ENCODE assay signal across 8 cellular contexts in the genomic region with DNA sequence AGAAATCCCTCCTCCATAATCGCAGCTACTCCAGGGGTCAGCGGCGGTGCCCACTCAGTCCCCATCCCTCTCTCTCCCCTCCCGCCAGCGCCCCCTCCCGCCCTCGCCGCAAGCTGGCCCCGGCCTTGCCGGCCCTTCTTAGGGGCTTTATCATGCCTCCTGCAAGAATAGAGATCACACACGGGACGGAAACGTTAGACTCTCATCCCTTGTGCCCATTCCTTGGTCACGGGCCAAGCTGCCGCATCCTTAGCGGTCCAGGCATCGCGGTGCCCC. TPM values are rescaled to one million over a fixed set of nuclear protein-coding genes. Genes with fewer than 3 reads are reported as not detected.
A peak's percentile ranks its signal among the peaks of the same experiment; 100 is the strongest.
DNase-seq lines count a peak whose midpoint lies in the region; ATAC-seq, FAIRE-seq and TF ChIP-seq lines count a peak whose summit lies in the region.

No MANE protein-coding gene starts in this region.

- H3K9me3 Mint-ChIP-seq in activated T-helper 17 cell treated with anti-CD3 and anti-CD28 coated beads, Interleukin-2, amount 50 U/mL, for 72 hours = no peaks in the 10 kb centered on the region

- H3K36me3 ChIP-seq in HAP-1 (replicated peaks) (no peaks in the 10 kb centered on the region), iPS-20b (ENCODE audit: insufficient read depth, low read depth, low read length) (no peaks in the 10 kb centered on the region), thoracic aorta (no peaks in the 10 kb centered on the region)

- TF ChIP-seq POLR2A in GM12891 (IDR thresholded peaks at IDR 0.05; ENCODE audit: low read depth, low read length) = no peak

- no peaks in the 10 kb centered on the region for H3K27me3 Mint-ChIP-seq in activated T-helper 17 cell treated with anti-CD3 and anti-CD28 coated beads, Interleukin-2, amount 50 U/mL, for 72 hours

- H3K4me1 Mint-ChIP-seq in activated T-helper 17 cell treated with anti-CD3 and anti-CD28 coated beads, Interleukin-2, amount 50 U/mL, for 72 hours = peaks cover 26% of the 10 kb centered on the region

- H3K9ac ChIP-seq in iPS-20b (ENCODE audit: low read depth, low read length) = no peak overlapping the region

- FAIRE-seq in GM12891 (lab: Jason Lieb, UNC) = no peak

- peaks cover 29% of the 10 kb centered on the region for H3K36me3 Mint-ChIP-seq in activated T-helper 17 cell treated with anti-CD3 and anti-CD28 coated beads, Interleukin-2, amount 50 U/mL, for 72 hours (ENCODE audit: low read depth)

- H3K4me3 Mint-ChIP-seq in activated T-helper 17 cell treated with anti-CD3 and anti-CD28 coated beads, Interleukin-2, amount 50 U/mL, for 72 hours = peak overlapping the region; percentile 99

- peak overlapping the region; percentile 99 for H3K27ac Mint-ChIP-seq in activated T-helper 17 cell treated with anti-CD3 and anti-CD28 coated beads, Interleukin-2, amount 50 U/mL, for 72 hours

- H3K9me3 ChIP-seq in HAP-1 = no peaks in the 10 kb centered on the region
- H3K9me3 ChIP-seq in iPS-20b (ENCODE audit: insufficient read depth, low read depth, low read length) = no peaks in the 10 kb centered on the region
- H3K9me3 ChIP-seq in thoracic aorta = no peaks in the 10 kb centered on the region

- no peak for TF ChIP-seq CTCF in 22Rv1 (IDR thresholded peaks at IDR 0.05)
- no peak for TF ChIP-seq CTCF in thoracic aorta (IDR thresholded peaks at IDR 0.05)

- no peak for ATAC-seq in activated T-helper 17 cell treated with anti-CD3 and anti-CD28 coated beads, Interleukin-2, amount 50 U/mL, for 72 hours (replicated peaks)
- no peak for ATAC-seq in thoracic aorta (ENCODE audit: insufficient number of reproducible peaks, low FRiP score, low read depth)

- H3K27ac ChIP-seq in 22Rv1 (peak overlapping the region; percentile 49), iPS-20b (ENCODE audit: low read length) (no peak overlapping the region), thoracic aorta (peak overlapping the region; percentile 96 to 99)

- H3K27me3 ChIP-seq in HAP-1 (ENCODE audit: low read depth) = no peaks in the 10 kb centered on the region
- H3K27me3 ChIP-seq in iPS-20b (ENCODE audit: insufficient read depth, low read length) = no peaks in the 10 kb centered on the region
- H3K27me3 ChIP-seq in thoracic aorta (replicated peaks; ENCODE audit: insufficient read depth) = no peaks in the 10 kb centered on the region

- in situ Hi-C loops in HAP-1 (cut with MboI; ENCODE audit: low sequenced_read_pairs) = no loop called here

- H3K4me3 ChIP-seq in HAP-1 (peak overlapping the region; percentile 17), iPS-20b (ENCODE audit: low read length) (peak overlapping the region; percentile 67; the same call in 1 of the 2 replicates), thoracic aorta (peak overlapping the region; percentile 59)

- H3K4me1 ChIP-seq in HAP-1 = peaks cover 7% of the 10 kb centered on the region
- H3K4me1 ChIP-seq in iPS-20b (ENCODE audit: insufficient read depth, low read length) = peaks cover 11% of the 10 kb centered on the region; the same call in 1 of the 2 replicates
- H3K4me1 ChIP-seq in thoracic aorta (ENCODE audit: control insufficient read depth in 1 of 2, low read depth in 2 of 2) = peaks cover 41 to 42% of the 10 kb centered on the region in 2 donors

- DNase-seq in HAP-1 (ENCODE audit: low spot score in 2 of 2) = no peak
- no peak for DNase-seq in thoracic aorta (ENCODE audit: low spot score)
- no peak for DNase-seq in GM12891 (ENCODE audit: insufficient read length, low spot score)
- no peak for DNase-seq in AG08396 (ENCODE audit: low spot score)
- no peak for DNase-seq in activated CD4-positive, alpha-beta T cell treated with anti-CD3 and anti-CD28 coated beads for 1 hour

TF ChIP-seq in GM12891, 5 proteins besides CTCF, POLR2A, EP300 and RAD21:
- TF ChIP-seq PAX5 (IDR thresholded peaks at IDR 0.05; ENCODE audit: insufficient read depth, low read length, severe bottlenecking) (no peak), POU2F2 (IDR thresholded peaks at IDR 0.05; ENCODE audit: low read depth, low read length) (no peak), TAF1 (IDR thresholded peaks at IDR 0.05; ENCODE audit: low read depth, low read length) (no peak), SPI1 (IDR thresholded peaks at IDR 0.05; ENCODE audit: low read depth, low read length) (no peak), POLR2AphosphoS5 (IDR thresholded peaks at IDR 0.05; ENCODE audit: low read depth, low read length) (no peak)
TF ChIP-seq in GM12891: peak in this region for 0.

RNA-seq across cellular contexts. Expression of gene COX14, which starts 0.7 kb away (rescaled TPM):
- total RNA-seq in activated T-helper 17 cell treated with anti-CD3 and anti-CD28 coated beads, Interleukin-2, amount 50 U/mL, for 72 hours = 10 to 100 TPM; 29.8 to 55.5 TPM
- 10 to 100 TPM; 50.8 to 57.2 TPM for total RNA-seq in thoracic aorta
- polyA plus RNA-seq in GM12891 (2012; ENCODE audit: low read depth, missing spikeins) = 97.6 TPM

RNA-seq across cellular contexts. Expression of gene GPD1, which starts 7.5 kb away (rescaled TPM):
- total RNA-seq in activated T-helper 17 cell treated with anti-CD3 and anti-CD28 coated beads, Interleukin-2, amount 50 U/mL, for 72 hours = under 1 TPM in 1 of 2 donors, not detected in 1; 0.35 TPM
- 1 to 10 TPM; 4.2 to 5.0 TPM for total RNA-seq in thoracic aorta
- 0.27 TPM for polyA plus RNA-seq in GM12891 (2012; ENCODE audit: low read depth, missing spikeins)

RNA-seq across cellular contexts. Expression of gene SMARCD1, which starts 26.2 kb away (rescaled TPM):
- total RNA-seq in activated T-helper 17 cell treated with anti-CD3 and anti-CD28 coated beads, Interleukin-2, amount 50 U/mL, for 72 hours = 10 to 100 TPM; 29.4 to 57.3 TPM
- 10 to 100 TPM; 53.6 to 60.0 TPM for total RNA-seq in thoracic aorta
- 41.2 TPM for polyA plus RNA-seq in GM12891 (2012; ENCODE audit: low read depth, missing spikeins)

RNA-seq across cellular contexts. Expression of gene ASIC1, which starts 54.0 kb away (rescaled TPM):
- total RNA-seq in activated T-helper 17 cell treated with anti-CD3 and anti-CD28 coated beads, Interleukin-2, amount 50 U/mL, for 72 hours = 1 to 10 TPM in 1 of 2 donors, under 1 TPM in 1; 0.53 to 1.4 TPM
- not detected for total RNA-seq in thoracic aorta
- polyA plus RNA-seq in GM12891 (2012; ENCODE audit: low read depth, missing spikeins) = 0.17 TPM

RNA-seq across cellular contexts. Expression of gene CERS5, which starts 55.8 kb away (rescaled TPM):
- 10 to 100 TPM; 72.0 to 77.6 TPM for total RNA-seq in activated T-helper 17 cell treated with anti-CD3 and anti-CD28 coated beads, Interleukin-2, amount 50 U/mL, for 72 hours
- total RNA-seq in thoracic aorta = 10 to 100 TPM; 34.6 to 73.5 TPM
- 24.4 TPM for polyA plus RNA-seq in GM12891 (2012; ENCODE audit: low read depth, missing spikeins)

Comparison
In these comparisons a context has a peak if more than half of its experiments do, and no peak if none do; other contexts are left out.
1. H3K4me3 ChIP-seq: peak in every context shown above with its lines; median percentile 67 in iPS-20b; 59 in thoracic aorta; 17 in HAP-1.